Comparison of ENCODE assay signal across 24 cellular contexts in the genomic region with DNA sequence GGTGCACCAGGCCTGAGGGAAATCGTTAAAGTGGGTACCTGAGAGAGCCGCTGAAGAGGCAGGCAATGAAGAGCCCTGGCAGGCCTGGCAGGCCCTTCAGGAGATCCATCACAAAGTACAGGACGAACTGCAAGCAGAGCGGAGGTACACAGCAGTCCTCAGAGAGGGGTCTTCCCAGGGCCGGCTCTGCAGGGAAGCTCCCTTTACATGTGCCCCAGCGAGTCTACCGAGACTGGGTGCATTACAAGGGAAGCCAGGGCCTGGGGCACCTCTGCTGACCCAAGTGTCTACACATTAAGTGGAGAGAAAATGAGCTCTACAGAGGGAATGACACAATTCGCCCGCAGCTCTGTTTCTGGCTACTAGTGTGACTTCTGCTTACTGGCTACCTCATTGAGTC. TPM values are rescaled to one million over a fixed set of nuclear protein-coding genes. Genes with fewer than 3 reads are reported as not detected.
DNase-seq lines count a peak whose midpoint lies in the region; ATAC-seq and TF ChIP-seq lines count a peak whose summit lies in the region.
"Had no signal": no experiment of that assay in that cellular context is flagged by ENCODE, and none has a peak within 500 bp of the region (broad histone marks: within the 10 kb centered on the region; RNA-seq: fewer than 3 reads in every experiment).

No MANE protein-coding gene starts in this region.

- no peak overlapping the region for H3K4me3 Mint-ChIP-seq in activated naive CD8-positive, alpha-beta T cell treated with anti-CD3 and anti-CD28 coated beads for 36 hours
- no peak overlapping the region for H3K4me3 Mint-ChIP-seq in activated naive CD8-positive, alpha-beta T cell treated with anti-CD3 and anti-CD28 coated beads, Interleukin-2, amount 50 U/mL, for 24 hours
- no peak overlapping the region for H3K4me3 Mint-ChIP-seq in T-helper 17 cell
- H3K4me3 Mint-ChIP-seq in endothelial cell (ENCODE audit: unreplicated experiment) = peak overlapping the region; percentile 65
- H3K4me3 Mint-ChIP-seq in natural killer cell treated with Interleukin-12 subunit alpha and Interleukin-12 subunit beta and Interleukin-15 and Interleukin-18, amount 100 ng/mL, for 72 hours = no peak overlapping the region
- H3K4me3 Mint-ChIP-seq: CD8-positive, alpha-beta memory T cell; HFFc6 had no signal

- peaks cover 14% of the 10 kb centered on the region for H3K4me1 Mint-ChIP-seq in activated naive CD8-positive, alpha-beta T cell treated with anti-CD3 and anti-CD28 coated beads for 36 hours
- peaks cover 10% of the 10 kb centered on the region for H3K4me1 Mint-ChIP-seq in activated naive CD8-positive, alpha-beta T cell treated with anti-CD3 and anti-CD28 coated beads, Interleukin-2, amount 50 U/mL, for 24 hours
- H3K4me1 Mint-ChIP-seq in T-helper 17 cell (peaks cover 28% of the 10 kb centered on the region), endothelial cell (ENCODE audit: unreplicated experiment) (peaks cover 7% of the 10 kb centered on the region)
- H3K4me1 Mint-ChIP-seq in natural killer cell treated with Interleukin-12 subunit alpha and Interleukin-12 subunit beta and Interleukin-15 and Interleukin-18, amount 100 ng/mL, for 72 hours (ENCODE audit: low read depth in 2 of 2) = peaks cover 4 to 16% of the 10 kb centered on the region in 2 donors

- ATAC-seq in activated naive CD8-positive, alpha-beta T cell treated with anti-CD3 and anti-CD28 coated beads, Interleukin-2, amount 50 U/mL, for 24 hours = no peak
- ATAC-seq in T-helper 17 cell (no peak), HG02852 (IDR thresholded peaks at IDR 0.05; ENCODE audit: unreplicated experiment) (no peak)
- no peak for ATAC-seq in natural killer cell treated with Interleukin-12 subunit alpha and Interleukin-12 subunit beta and Interleukin-15 and Interleukin-18, amount 100 ng/mL, for 72 hours
- ATAC-seq: GM12878, HCT116 had no signal

- no peaks in the 10 kb centered on the region for H3K9me3 Mint-ChIP-seq in activated naive CD8-positive, alpha-beta T cell treated with anti-CD3 and anti-CD28 coated beads for 36 hours
- no peaks in the 10 kb centered on the region for H3K9me3 Mint-ChIP-seq in activated naive CD8-positive, alpha-beta T cell treated with anti-CD3 and anti-CD28 coated beads, Interleukin-2, amount 50 U/mL, for 24 hours
- no peaks in the 10 kb centered on the region for H3K9me3 Mint-ChIP-seq in endothelial cell (ENCODE audit: unreplicated experiment)
- no peaks in the 10 kb centered on the region for H3K9me3 Mint-ChIP-seq in natural killer cell treated with Interleukin-12 subunit alpha and Interleukin-12 subunit beta and Interleukin-15 and Interleukin-18, amount 100 ng/mL, for 72 hours
- H3K9me3 Mint-ChIP-seq: CD8-positive, alpha-beta memory T cell; HFFc6 had no signal

- no peak for DNase-seq in activated naive CD8-positive, alpha-beta T cell treated with anti-CD3 and anti-CD28 coated beads for 36 hours
- DNase-seq in activated naive CD8-positive, alpha-beta T cell treated with anti-CD3 and anti-CD28 coated beads, Interleukin-2, amount 50 U/mL, for 24 hours = no peak
- DNase-seq in T-helper 17 cell (no peak), endothelial cell (ENCODE audit: low spot score) (no peak)
- no peak for DNase-seq in effector CD8-positive, alpha-beta T cell (lab: John Stamatoyannopoulos, UW)
- no peak for DNase-seq in natural killer cell treated with Interleukin-12 subunit alpha and Interleukin-12 subunit beta and Interleukin-15 and Interleukin-18, amount 100 ng/mL, for 72 hours (ENCODE audit: low spot score)
- DNase-seq: ACHN; BE2C; C1 segment of cervical spinal cord; CD8-positive, alpha-beta memory T cell; COR-L47; DMS 273 treated with DMSO at 0.1 percent for 48 hours; DMS53; DND-41; EL; GM23248; HFFc6 had no signal

- no peaks in the 10 kb centered on the region for H3K9me3 ChIP-seq in T-helper 17 cell (ENCODE audit: control insufficient read depth, low read length, poor library complexity, severe bottlenecking)
- H3K9me3 ChIP-seq: BE2C had no signal

- peak overlapping the region; percentile 45 for H3K27ac Mint-ChIP-seq in activated naive CD8-positive, alpha-beta T cell treated with anti-CD3 and anti-CD28 coated beads for 36 hours
- H3K27ac Mint-ChIP-seq in activated naive CD8-positive, alpha-beta T cell treated with anti-CD3 and anti-CD28 coated beads, Interleukin-2, amount 50 U/mL, for 24 hours = no peak overlapping the region
- H3K27ac Mint-ChIP-seq in T-helper 17 cell (peak overlapping the region; percentile 92), endothelial cell (ENCODE audit: unreplicated experiment) (no peak overlapping the region)
- H3K27ac Mint-ChIP-seq in natural killer cell treated with Interleukin-12 subunit alpha and Interleukin-12 subunit beta and Interleukin-15 and Interleukin-18, amount 100 ng/mL, for 72 hours = no peak overlapping the region
- H3K27ac Mint-ChIP-seq: HFFc6 had no signal

- peaks cover 10% of the 10 kb centered on the region for H3K36me3 Mint-ChIP-seq in activated naive CD8-positive, alpha-beta T cell treated with anti-CD3 and anti-CD28 coated beads for 36 hours
- H3K36me3 Mint-ChIP-seq in activated naive CD8-positive, alpha-beta T cell treated with anti-CD3 and anti-CD28 coated beads, Interleukin-2, amount 50 U/mL, for 24 hours (ENCODE audit: low read depth) = peaks cover 50% of the 10 kb centered on the region
- H3K36me3 Mint-ChIP-seq in T-helper 17 cell (ENCODE audit: low read depth) (peaks cover 18% of the 10 kb centered on the region), endothelial cell (ENCODE audit: low read depth, unreplicated experiment) (peaks cover 67% of the 10 kb centered on the region)
- H3K36me3 Mint-ChIP-seq in natural killer cell treated with Interleukin-12 subunit alpha and Interleukin-12 subunit beta and Interleukin-15 and Interleukin-18, amount 100 ng/mL, for 72 hours = peaks cover 9% of the 10 kb centered on the region

- H3K27me3 Mint-ChIP-seq in activated naive CD8-positive, alpha-beta T cell treated with anti-CD3 and anti-CD28 coated beads for 36 hours = no peaks in the 10 kb centered on the region
- no peaks in the 10 kb centered on the region for H3K27me3 Mint-ChIP-seq in activated naive CD8-positive, alpha-beta T cell treated with anti-CD3 and anti-CD28 coated beads, Interleukin-2, amount 50 U/mL, for 24 hours
- H3K27me3 Mint-ChIP-seq in T-helper 17 cell = no peaks in the 10 kb centered on the region
- peaks cover 10% of the 10 kb centered on the region for H3K27me3 Mint-ChIP-seq in endothelial cell (ENCODE audit: unreplicated experiment)
- H3K27me3 Mint-ChIP-seq in natural killer cell treated with Interleukin-12 subunit alpha and Interleukin-12 subunit beta and Interleukin-15 and Interleukin-18, amount 100 ng/mL, for 72 hours = no peaks in the 10 kb centered on the region
- H3K27me3 Mint-ChIP-seq: CD4-positive, CD25-positive, alpha-beta regulatory T cell had no signal

- TF ChIP-seq CTCF in endothelial cell (IDR thresholded peaks at IDR 0.05; ENCODE audit: unreplicated experiment) = no peak

RNA-seq across cellular contexts. Expression of gene ATRAID, which starts 8.1 kb away (rescaled TPM):
- total RNA-seq in activated naive CD8-positive, alpha-beta T cell treated with anti-CD3 and anti-CD28 coated beads for 36 hours = 10 to 100 TPM; 75.4 to 77.4 TPM
- total RNA-seq in T-helper 17 cell = 10 to 100 TPM; 59.7 to 76.8 TPM
- total RNA-seq in endothelial cell (ENCODE audit: unreplicated experiment) = 89.9 TPM
- total RNA-seq in natural killer cell treated with Interleukin-12 subunit alpha and Interleukin-12 subunit beta and Interleukin-15 and Interleukin-18, amount 100 ng/mL, for 72 hours = 10 to 100 TPM; 59.3 to 59.9 TPM

RNA-seq across cellular contexts. Expression of gene SLC5A6, which starts 8.3 kb away (rescaled TPM):
- 10 to 100 TPM; 74.2 to 81.9 TPM for total RNA-seq in activated naive CD8-positive, alpha-beta T cell treated with anti-CD3 and anti-CD28 coated beads for 36 hours
- 100 to 1,000 TPM; 147 to 190 TPM for total RNA-seq in T-helper 17 cell
- 63.0 TPM for total RNA-seq in endothelial cell (ENCODE audit: unreplicated experiment)
- 100 to 1,000 TPM in 1 of 2 donors, 10 to 100 TPM in 1; 40.7 to 123 TPM for total RNA-seq in natural killer cell treated with Interleukin-12 subunit alpha and Interleukin-12 subunit beta and Interleukin-15 and Interleukin-18, amount 100 ng/mL, for 72 hours

RNA-seq across cellular contexts. Expression of gene CAD, which starts 13.4 kb away (rescaled TPM):
- total RNA-seq in activated naive CD8-positive, alpha-beta T cell treated with anti-CD3 and anti-CD28 coated beads for 36 hours = 100 to 1,000 TPM; 134 TPM
- 10 to 100 TPM; 27.2 to 30.0 TPM for total RNA-seq in T-helper 17 cell
- total RNA-seq in endothelial cell (ENCODE audit: unreplicated experiment) = 49.4 TPM
- 100 to 1,000 TPM in 1 of 2 donors, 10 to 100 TPM in 1; 50.6 to 175 TPM for total RNA-seq in natural killer cell treated with Interleukin-12 subunit alpha and Interleukin-12 subunit beta and Interleukin-15 and Interleukin-18, amount 100 ng/mL, for 72 hours

RNA-seq across cellular contexts. Expression of gene TCF23, which starts 54.9 kb away (rescaled TPM):
- not detected for total RNA-seq in activated naive CD8-positive, alpha-beta T cell treated with anti-CD3 and anti-CD28 coated beads for 36 hours
- total RNA-seq in T-helper 17 cell = not detected
- total RNA-seq in endothelial cell (ENCODE audit: unreplicated experiment) = not detected
- total RNA-seq in natural killer cell treated with Interleukin-12 subunit alpha and Interleukin-12 subunit beta and Interleukin-15 and Interleukin-18, amount 100 ng/mL, for 72 hours = not detected
- total RNA-seq: A172; CD4-positive, CD25-positive, alpha-beta regulatory T cell; CD8-positive, alpha-beta memory T cell; G401; GM12878; GM23248; HFFc6; HT-29 had no signal

RNA-seq across cellular contexts. Expression of gene SLC30A3, which starts 59.1 kb away (rescaled TPM):
- total RNA-seq in activated naive CD8-positive, alpha-beta T cell treated with anti-CD3 and anti-CD28 coated beads for 36 hours = under 1 TPM; 0.14 to 0.22 TPM
- total RNA-seq in T-helper 17 cell (under 1 TPM in 1 of 2 donors, not detected in 1; 0.13 TPM), endothelial cell (ENCODE audit: unreplicated experiment) (not detected)
- total RNA-seq in natural killer cell treated with Interleukin-12 subunit alpha and Interleukin-12 subunit beta and Interleukin-15 and Interleukin-18, amount 100 ng/mL, for 72 hours = not detected
- total RNA-seq: GM12878, GM23248, HFFc6, HT-29 had no signal

Comparison
In these comparisons a context has a peak if more than half of its experiments do, and no peak if none do; other contexts are left out.
1. H3K27ac Mint-ChIP-seq: peak in activated naive CD8-positive, alpha-beta T cell treated with anti-CD3 and anti-CD28 coated beads for 36 hours (single experiment) and T-helper 17 cell (single experiment); none in activated naive CD8-positive, alpha-beta T cell treated with anti-CD3 and anti-CD28 coated beads, Interleukin-2, amount 50 U/mL, for 24 hours (single experiment), endothelial cell (single experiment) and natural killer cell treated with Interleukin-12 subunit alpha and Interleukin-12 subunit beta and Interleukin-15 and Interleukin-18, amount 100 ng/mL, for 72 hours (0 of 2).